ENCODE assay signal across 8 cellular contexts in the genomic region with DNA sequence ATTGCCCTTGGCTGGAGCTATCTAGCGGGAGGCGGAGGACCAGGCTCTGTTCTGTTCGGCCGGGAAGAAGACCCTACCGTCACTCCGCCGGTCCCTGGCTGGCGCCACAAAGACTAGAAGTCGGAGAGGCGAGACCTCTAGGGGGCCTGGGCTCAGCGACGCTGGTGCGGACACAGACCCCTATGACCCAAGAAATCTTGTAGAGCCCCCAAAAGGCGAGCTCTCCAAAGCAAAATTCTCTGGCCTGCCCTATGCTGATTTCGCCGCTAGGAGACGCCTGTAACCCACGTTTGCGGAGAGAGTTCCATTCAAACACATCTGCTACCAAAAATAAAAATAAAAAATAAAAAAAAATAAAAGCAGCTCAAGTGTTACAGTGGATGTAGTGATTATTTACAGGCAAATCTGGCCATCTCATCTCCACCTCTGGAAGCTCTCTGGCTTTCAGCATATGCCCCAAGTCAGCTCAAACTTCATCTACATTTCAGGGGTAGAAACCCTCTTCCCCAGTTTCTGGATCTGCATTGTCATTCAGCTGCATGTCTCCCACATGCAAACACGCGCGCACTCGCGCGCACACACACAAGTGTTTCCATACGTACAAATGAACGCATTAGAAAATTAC. TPM values are rescaled to one million over a fixed set of nuclear protein-coding genes. Genes with fewer than 3 reads are reported as not detected.
DNase-seq lines count a peak whose midpoint lies in the region; ATAC-seq and TF ChIP-seq lines count a peak whose summit lies in the region.

No MANE protein-coding gene starts in this region.

- H3K27ac ChIP-seq in coronary artery (no peak overlapping the region), lung (ENCODE audit: low read depth in 1 of 2, low read length in 1 of 2) (no peak overlapping the region), vagina (no peak overlapping the region)

- H3K4me3 Mint-ChIP-seq in activated CD4-positive, alpha-beta T cell treated with anti-CD3 and anti-CD28 coated beads for 36 hours, result no peak overlapping the region
- peak overlapping the region; percentile 95 for H3K4me3 Mint-ChIP-seq in HFFc6

- no peak for ATAC-seq in activated CD4-positive, alpha-beta T cell treated with anti-CD3 and anti-CD28 coated beads for 36 hours
- ATAC-seq in lung (ENCODE audit: insufficient read depth, low FRiP score), result no peak

- H3K4me1 Mint-ChIP-seq in activated CD4-positive, alpha-beta T cell treated with anti-CD3 and anti-CD28 coated beads for 36 hours, result peaks cover 23% of the 10 kb centered on the region
- H3K4me1 Mint-ChIP-seq in HFFc6 (ENCODE audit: low read depth), result peaks cover 40% of the 10 kb centered on the region

- peaks cover 55% of the 10 kb centered on the region for H3K27me3 Mint-ChIP-seq in activated CD4-positive, alpha-beta T cell treated with anti-CD3 and anti-CD28 coated beads for 36 hours
- H3K27me3 Mint-ChIP-seq in HFFc6 (ENCODE audit: insufficient read depth), result peaks cover 13% of the 10 kb centered on the region

- H3K4me3 ChIP-seq in coronary artery, result peak overlapping the region; percentile 78
- no peak overlapping the region for H3K4me3 ChIP-seq in lung
- peak overlapping the region; percentile 42 to 55 for H3K4me3 ChIP-seq in vagina

- H3K9me3 Mint-ChIP-seq in activated CD4-positive, alpha-beta T cell treated with anti-CD3 and anti-CD28 coated beads for 36 hours (ENCODE audit: low read depth), result no peaks in the 10 kb centered on the region
- no peaks in the 10 kb centered on the region for H3K9me3 Mint-ChIP-seq in HFFc6

- H3K36me3 ChIP-seq in lung (ENCODE audit: control insufficient read depth in 2 of 2, insufficient read depth in 2 of 2, low read length in 2 of 2), result no peaks in the 10 kb centered on the region
- H3K36me3 ChIP-seq in vagina, result no peaks in the 10 kb centered on the region

- H3K36me3 Mint-ChIP-seq in activated CD4-positive, alpha-beta T cell treated with anti-CD3 and anti-CD28 coated beads for 36 hours (ENCODE audit: low read depth), result no peaks in the 10 kb centered on the region
- H3K36me3 Mint-ChIP-seq in HFFc6 (ENCODE audit: low read depth), result no peaks in the 10 kb centered on the region

- CTCF ChIA-PET in activated CD4-positive, alpha-beta T cell treated with anti-CD3 and anti-CD28 coated beads for 36 hours (lab: Charles Lee), result interaction anchor here (1.3 kb wide), 1 partner anchor 267 kb away, joined by 4 read pairs; no protein-coding TSS in a partner anchor

- no peak overlapping the region for H3K27ac Mint-ChIP-seq in activated CD4-positive, alpha-beta T cell treated with anti-CD3 and anti-CD28 coated beads for 36 hours
- peak overlapping the region; percentile 59; the same call in 1 of the 2 replicates for H3K27ac Mint-ChIP-seq in HFFc6

- no peak for TF ChIP-seq POLR2A in vagina (IDR thresholded peaks at IDR 0.05)

- TF ChIP-seq CTCF in HFFc6 (IDR thresholded peaks at IDR 0.05) (peak; percentile 95), coronary artery (IDR thresholded peaks at IDR 0.05) (peak; percentile 96), lung (IDR thresholded peaks at IDR 0.05; ENCODE audit: control extremely low read depth, extremely low read depth) (peak; percentile 47), vagina (IDR thresholded peaks at IDR 0.05) (peak; percentile 42 to 81 (median 59))

- intact Hi-C loops in activated CD4-positive, alpha-beta T cell treated with anti-CD3 and anti-CD28 coated beads for 36 hours (cut with DNase I, micrococcal nuclease), result loop anchor here in 1 of 2 experiments (5.0 kb wide), 1 partner anchor 1791 kb away; no protein-coding TSS in a partner anchor
- intact Hi-C loops in vagina (cut with DNase I), result loop anchor here (5.0 kb wide), 1 partner anchor 1761 kb away; no protein-coding TSS in a partner anchor

- POLR2A ChIA-PET in activated CD4-positive, alpha-beta T cell treated with anti-CD3 and anti-CD28 coated beads for 36 hours (lab: Charles Lee), result no interaction called here

- WGBS in lung, 2 donors, result 1 to 2% methylated on average over 27 of the region's 27 CpGs

- peak; percentile 59 for DNase-seq in activated CD4-positive, alpha-beta T cell treated with anti-CD3 and anti-CD28 coated beads for 36 hours
- DNase-seq in activated CD4-positive, alpha-beta T cell treated with anti-CD3 and anti-CD28 coated beads for 1 hour, result no peak
- DNase-seq in HFFc6 (peak; percentile 57), NCI-H82 (lab: John Stamatoyannopoulos, UW) (peak; percentile 64), coronary artery (ENCODE audit: low spot score) (peak; percentile 72), lung (ENCODE audit: low spot score) (no peak), vagina (ENCODE audit: extremely low spot score in 2 of 2) (no peak), GOT3 (lab: John Stamatoyannopoulos, UW) (no peak)

- no peaks in the 10 kb centered on the region for H3K27me3 ChIP-seq in lung (ENCODE audit: control insufficient read depth, insufficient read depth)
- peaks cover 4% of the 10 kb centered on the region for H3K27me3 ChIP-seq in vagina

- H3K9me3 ChIP-seq in lung (ENCODE audit: control insufficient read depth in 2 of 2, insufficient read depth in 1 of 2, low read length in 1 of 2), result peaks cover 0 to 7% of the 10 kb centered on the region in 2 donors
- no peaks in the 10 kb centered on the region for H3K9me3 ChIP-seq in vagina

- peaks cover 14 to 22% of the 10 kb centered on the region in 2 donors for H3K4me1 ChIP-seq in lung (ENCODE audit: control insufficient read depth in 2 of 2, insufficient read depth in 2 of 2, low read length in 2 of 2)
- H3K4me1 ChIP-seq in vagina, result peaks cover 50% of the 10 kb centered on the region

RNA-seq across cellular contexts. Expression of gene PCDH10, which starts 2.4 kb away (rescaled TPM):
- not detected for total RNA-seq in activated CD4-positive, alpha-beta T cell treated with anti-CD3 and anti-CD28 coated beads for 36 hours
- 100 to 1,000 TPM in 1 of 6 experiments, 10 to 100 TPM in 5; 25.2 to 151 (median 26.8) TPM for total RNA-seq in HFFc6 (2021; fragmentation: NEBNext Ultra II Directional; extraction: Animal tissue kit (Norgen Biotek cat#: 25700))
- total RNA-seq in lung, result 1 to 10 TPM; 1.2 to 1.7 TPM
- polyA plus RNA-seq in lung, result under 1 TPM; 0.08 to 0.14 TPM
- 6.9 TPM for total RNA-seq in vagina

Comparison
In these comparisons a context has a peak if more than half of its experiments do, and no peak if none do; other contexts are left out.
1. DNase-seq: peak in activated CD4-positive, alpha-beta T cell treated with anti-CD3 and anti-CD28 coated beads for 36 hours (single experiment), HFFc6 (single experiment), NCI-H82 (single experiment) and coronary artery (single experiment); none in activated CD4-positive, alpha-beta T cell treated with anti-CD3 and anti-CD28 coated beads for 1 hour (single experiment), lung (single experiment), vagina (0 of 2) and GOT3 (single experiment).
2. Peak in every context shown above with its lines, with median percentiles within 50 percentile points of each other: CTCF ChIP-seq.